In the genomic region with DNA sequence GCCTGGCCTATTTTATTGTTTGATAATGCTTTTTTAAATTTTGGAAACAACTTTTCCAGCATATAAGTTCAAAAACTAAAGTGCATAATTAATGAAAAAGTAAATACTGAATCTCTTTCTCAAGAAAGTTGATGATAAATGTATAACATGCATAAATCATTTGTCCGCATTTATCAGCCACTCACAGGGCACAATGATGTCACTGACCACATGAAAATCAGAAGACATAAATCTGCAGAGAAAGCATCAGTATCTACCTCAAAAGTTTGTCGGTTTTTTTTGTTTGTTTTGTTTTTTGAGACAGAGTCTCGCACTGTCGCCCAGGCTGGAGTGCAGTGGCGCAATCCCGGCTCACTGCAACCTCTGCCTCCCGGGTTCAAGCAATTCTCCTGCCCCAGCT, we compare ENCODE assay signal across 11 cellular contexts.
"Had no signal": no experiment of that assay in that cellular context is flagged by ENCODE, and none has a peak within 500 bp of the region (broad histone marks: within the 10 kb centered on the region; RNA-seq: fewer than 3 reads in every experiment).

No MANE protein-coding gene starts in this region.

- H2AFZ ChIP-seq: GM23248, GM23338 had no signal

- DNase-seq: GM23248, GOT3, H7, H9, HCEC 1CT, HFFc6 had no signal

- H3K9ac ChIP-seq: GM23248 had no signal

- H3K4me2 ChIP-seq: GM23338 had no signal

- H3K9me3 ChIP-seq: HAP-1 had no signal

- H3K27ac ChIP-seq: GM23248 had no signal

- H3K4me3 ChIP-seq: GM23248, GM23338, HAP-1 had no signal

- ATAC-seq: GM23338, HCT116 had no signal

- H3K36me3 ChIP-seq: HAP-1 had no signal

- FAIRE-seq: H1, H54 had no signal
